13 cellular contexts compared by ENCODE assay signal in genomic region chr10:21265622-21266021, GRCh38.
A peak's percentile ranks its signal among the peaks of the same experiment; 100 is the strongest.
DNase-seq lines count a peak whose midpoint lies in the region; ATAC-seq and TF ChIP-seq lines count a peak whose summit lies in the region.
"Had no signal": no experiment of that assay in that cellular context is flagged by ENCODE, and none has a peak within 500 bp of the region (broad histone marks: within the 10 kb centered on the region; RNA-seq: fewer than 3 reads in every experiment).

No MANE protein-coding gene starts in this region.

- no peaks in the 10 kb centered on the region for H3K79me2 ChIP-seq in OCI-LY7 (ENCODE audit: insufficient read depth, low read depth, low read length)

- H3K9me2 ChIP-seq in OCI-LY7 (ENCODE audit: insufficient read depth, low read length): no peaks in the 10 kb centered on the region

- no TSS peak for BruUV-seq in OCI-LY7 (replicated peaks; lab: Mats Ljungman, UMichigan)

- H3K9ac ChIP-seq in endodermal cell (ENCODE audit: extremely low read depth, low read length, poor library complexity, severe bottlenecking): no peak overlapping the region

- H3K9me3 ChIP-seq in left lung (no peaks in the 10 kb centered on the region), OCI-LY7 (ENCODE audit: low read length) (no peaks in the 10 kb centered on the region), endodermal cell (ENCODE audit: control insufficient read depth, low read length) (peaks cover 2% of the 10 kb centered on the region)
- H3K9me3 ChIP-seq: body of pancreas had no signal

- intact Hi-C loops in left lung (cut with DNase I) (loop anchor here in 1 of 2 donors (5.0 kb wide), 1 partner anchor 183 kb away; no protein-coding TSS in a partner anchor), OCI-LY7 (cut with micrococcal nuclease; ENCODE audit: unreplicated experiment) (no loop called here)

- peak; percentile 36 for ATAC-seq in left lung
- ATAC-seq: body of pancreas had no signal

- H3K36me3 ChIP-seq in brain microvascular endothelial cell (replicated peaks) (no peaks in the 10 kb centered on the region), left lung (no peaks in the 10 kb centered on the region), OCI-LY7 (ENCODE audit: insufficient read depth, low read length) (no peaks in the 10 kb centered on the region), endodermal cell (ENCODE audit: control insufficient read depth, insufficient read depth, low read length) (peaks cover 6% of the 10 kb centered on the region)

- no peaks in the 10 kb centered on the region for H3K27me3 Mint-ChIP-seq in endodermal cell (ENCODE audit: insufficient read depth)

- no peak overlapping the region for H3K27ac Mint-ChIP-seq in endodermal cell

- DNase-seq in DMS53 treated with DMSO at 0.1 percent for 48 hours (lab: John Stamatoyannopoulos, UW; ENCODE audit: unreplicated experiment) (peak; percentile 25), NCI-H2029 (lab: John Stamatoyannopoulos, UW) (peak; percentile 22), brain microvascular endothelial cell (peak; percentile 67), left lung (no peak), DMS79 treated with DMSO at 0.1 percent for 48 hours (lab: John Stamatoyannopoulos, UW) (no peak), OCI-LY7 (ENCODE audit: low spot score) (no peak), endodermal cell (no peak), SKM-1 (lab: John Stamatoyannopoulos, UW; ENCODE audit: unreplicated experiment) (no peak)
- DNase-seq: body of pancreas, DMS153, H9, Kasumi-1, NCI-H2081 had no signal

- no peaks in the 10 kb centered on the region for H4K20me1 ChIP-seq in OCI-LY7 (ENCODE audit: insufficient read depth, low read length)

- no peak overlapping the region for H3K4me3 Mint-ChIP-seq in endodermal cell
- H3K4me3 Mint-ChIP-seq: H9 had no signal

- H3K4me1 ChIP-seq in left lung (peaks cover 0 to 3% of the 10 kb centered on the region in 2 donors), OCI-LY7 (ENCODE audit: insufficient read depth, low read length, poor library complexity, severe bottlenecking) (no peaks in the 10 kb centered on the region), endodermal cell (ENCODE audit: control insufficient read depth, insufficient read depth, low read length) (no peaks in the 10 kb centered on the region)
- H3K4me1 ChIP-seq: body of pancreas had no signal

- no peak overlapping the region for H3K27ac ChIP-seq in brain microvascular endothelial cell
- H3K27ac ChIP-seq in left lung: no peak overlapping the region
- no peak overlapping the region for H3K27ac ChIP-seq in OCI-LY7 (ENCODE audit: low read depth, low read length, poor library complexity, severe bottlenecking)
- no peak overlapping the region for H3K27ac ChIP-seq in endodermal cell (ENCODE audit: low read depth, low read length)
- H3K27ac ChIP-seq: body of pancreas had no signal

- CTCF ChIA-PET in OCI-LY7 (lab: Charles Lee; ENCODE audit: unreplicated experiment): no interaction called here

- no peak overlapping the region for H3K4me2 ChIP-seq in OCI-LY7 (ENCODE audit: low read length)

- no peak for TF ChIP-seq CTCF in brain microvascular endothelial cell (IDR thresholded peaks at IDR 0.05; ENCODE audit: low read depth, low read length, missing control alignments)
- TF ChIP-seq CTCF in left lung (IDR thresholded peaks at IDR 0.05): no peak
- TF ChIP-seq CTCF in OCI-LY7 (conservative IDR thresholded peaks at IDR 0.05; ENCODE audit: low read length): no peak
- no peak for TF ChIP-seq CTCF in endodermal cell (conservative IDR thresholded peaks at IDR 0.05)

- 98 to 100% methylated on average over 3 of the region's 3 CpGs for WGBS in endodermal cell (ENCODE audit: insufficient coverage in 1 of 2, insufficient read length in 1 of 2), 2 experiments

- peaks cover 17% of the 10 kb centered on the region for H3K4me1 Mint-ChIP-seq in endodermal cell

- H3K36me3 Mint-ChIP-seq in endodermal cell (ENCODE audit: low read depth): peaks cover 51% of the 10 kb centered on the region

- no peak overlapping the region for H2AFZ ChIP-seq in OCI-LY7 (ENCODE audit: low read length)

- in situ Hi-C loops in brain microvascular endothelial cell (cut with HindIII; ENCODE audit: low pct_ligation_motif_present, low sequenced_read_pairs): no loop called here

- no peak overlapping the region for H3K4me3 ChIP-seq in brain microvascular endothelial cell (ENCODE audit: low read depth, low read length)
- H3K4me3 ChIP-seq in left lung: no peak overlapping the region
- H3K4me3 ChIP-seq in OCI-LY7 (ENCODE audit: low read depth, low read length, poor library complexity, severe bottlenecking): no peak overlapping the region
- no peak overlapping the region for H3K4me3 ChIP-seq in endodermal cell (ENCODE audit: low read length)
- H3K4me3 ChIP-seq: body of pancreas had no signal

- H3K27me3 ChIP-seq in brain microvascular endothelial cell (replicated peaks) (no peaks in the 10 kb centered on the region), left lung (no peaks in the 10 kb centered on the region), endodermal cell (ENCODE audit: control insufficient read depth, insufficient read depth, low read length, poor library complexity, severe bottlenecking) (no peaks in the 10 kb centered on the region)
- H3K27me3 ChIP-seq: body of pancreas had no signal

- peaks cover 2% of the 10 kb centered on the region for H3K9me3 Mint-ChIP-seq in endodermal cell

- POLR2A ChIA-PET in OCI-LY7 (lab: Charles Lee): interaction anchor here (0.6 kb wide), 1 partner anchor 188 kb away, joined by 3 read pairs; no protein-coding TSS in a partner anchor

Comparison
In these comparisons a context has a peak if more than half of its experiments do, and no peak if none do; other contexts are left out.
1. DNase-seq: peak in DMS53 treated with DMSO at 0.1 percent for 48 hours (single experiment), NCI-H2029 (single experiment) and brain microvascular endothelial cell (single experiment); none in left lung (0 of 2), DMS79 treated with DMSO at 0.1 percent for 48 hours (single experiment), OCI-LY7 (single experiment), endodermal cell (single experiment) and SKM-1 (single experiment).